Comparison of ENCODE assay signal across 11 cellular contexts in the genomic region with DNA sequence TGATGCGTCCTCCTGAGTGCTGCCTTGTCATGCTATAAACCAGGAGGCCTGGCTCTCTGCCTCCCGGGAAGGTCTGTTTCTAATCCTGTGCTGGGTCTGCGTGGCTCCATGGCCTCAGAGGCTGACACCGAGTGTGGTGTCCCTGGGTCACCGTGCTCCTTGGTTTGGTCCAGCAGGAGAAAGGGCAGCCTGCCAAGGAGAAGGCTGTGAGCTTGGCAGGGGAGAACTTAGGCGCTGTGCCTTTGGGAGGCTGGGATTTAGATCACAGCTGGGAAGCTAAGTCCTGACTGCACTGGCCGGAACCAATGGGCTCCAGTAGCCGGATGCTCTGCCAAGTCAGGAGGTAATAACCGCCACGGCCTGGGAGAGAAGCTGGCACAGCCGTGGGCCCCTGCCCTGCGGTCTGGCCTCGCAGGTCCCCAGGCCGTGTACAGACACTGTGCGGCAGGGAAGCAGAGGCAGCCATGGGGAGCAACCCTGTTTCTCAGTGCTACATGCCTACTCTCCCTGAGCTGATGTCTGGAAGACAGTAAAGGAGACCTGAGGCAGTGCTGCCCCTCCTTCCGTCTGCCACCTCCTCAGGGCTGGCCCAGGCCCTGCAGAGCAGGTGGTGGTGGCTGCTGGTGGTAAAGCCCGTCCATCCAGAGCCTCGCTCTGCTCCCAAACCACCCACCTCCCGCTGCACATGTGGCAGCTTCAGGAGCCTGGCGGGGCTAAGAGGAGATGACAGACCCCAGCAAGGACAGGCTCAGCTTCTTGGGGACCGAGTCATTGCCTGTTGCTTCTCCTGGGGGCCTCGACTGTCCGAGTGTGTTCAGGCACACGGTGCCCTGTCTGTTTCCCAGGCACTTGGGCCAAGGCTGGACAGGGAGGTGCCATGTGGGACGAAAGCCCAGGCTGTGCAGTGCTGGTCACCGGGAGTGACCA. TPM values are rescaled to one million over a fixed set of nuclear protein-coding genes. Genes with fewer than 3 reads are reported as not detected.
DNase-seq lines count a peak whose midpoint lies in the region; ATAC-seq, FAIRE-seq and TF ChIP-seq lines count a peak whose summit lies in the region.
"Had no signal": no experiment of that assay in that cellular context is flagged by ENCODE, and none has a peak within 500 bp of the region (broad histone marks: within the 10 kb centered on the region; RNA-seq: fewer than 3 reads in every experiment).

No MANE protein-coding gene starts in this region.

- H3K4me3 ChIP-seq in right atrium auricular region: no peak overlapping the region
- peak overlapping the region in 2 of 4 donors; percentile 5 to 28 for H3K4me3 ChIP-seq in gastrocnemius medialis

- H3K9me3 ChIP-seq in right atrium auricular region (no peaks in the 10 kb centered on the region), gastrocnemius medialis (no peaks in the 10 kb centered on the region)

- TF ChIP-seq POLR2A in gastrocnemius medialis (IDR thresholded peaks at IDR 0.05) (peak in 1 of 2 donors; percentile 8), GM12891 (IDR thresholded peaks at IDR 0.05; ENCODE audit: low read depth, low read length) (no peak)

- in situ Hi-C loops in gastrocnemius medialis (cut with MboI; ENCODE audit: low sequenced_read_pairs in 4 of 4): loop anchor here in 1 of 4 donors (10.0 kb wide), 1 partner anchor 104 kb away; no protein-coding TSS in a partner anchor

- intact Hi-C loops in gastrocnemius medialis (cut with DNase I; ENCODE audit: low total_unique reads): loop anchor here (2.0 to 5.0 kb wide), 3 partner anchors 66 to 107 kb away; no protein-coding TSS in a partner anchor

- ATAC-seq in gastrocnemius medialis (peak; percentile 81 to 82), GM19395 (IDR thresholded peaks at IDR 0.05; ENCODE audit: unreplicated experiment) (no peak)

- H3K4me1 ChIP-seq in right atrium auricular region: peaks cover 0 to 33% of the 10 kb centered on the region in 2 donors
- H3K4me1 ChIP-seq in gastrocnemius medialis: peaks cover 38 to 40% of the 10 kb centered on the region in 2 donors

- no peak for FAIRE-seq in GM12891 (lab: Jason Lieb, UNC)

- H3K27me3 ChIP-seq in right atrium auricular region (no peaks in the 10 kb centered on the region), gastrocnemius medialis (no peaks in the 10 kb centered on the region)

- TF ChIP-seq CTCF in right atrium auricular region (IDR thresholded peaks at IDR 0.05) (no peak), gastrocnemius medialis (IDR thresholded peaks at IDR 0.05 in 4 of 5, conservative IDR thresholded peaks at IDR 0.05 in 1 of 5) (no peak)

- H3K27ac ChIP-seq in right atrium auricular region: peak overlapping the region; percentile 52 to 69
- peak overlapping the region; percentile 84 to 90 (median 87) for H3K27ac ChIP-seq in gastrocnemius medialis
- H3K27ac ChIP-seq: foreskin keratinocyte had no signal

- H3K36me3 ChIP-seq in right atrium auricular region (no peaks in the 10 kb centered on the region), gastrocnemius medialis (no peaks in the 10 kb centered on the region)

- DNase-seq in GM04503 (ENCODE audit: low read depth): peak; percentile 96
- peak; percentile 70 for DNase-seq in astrocyte of the hippocampus (ENCODE audit: low read depth, low spot score)
- DNase-seq in right atrium auricular region (ENCODE audit: low spot score): peak; percentile 83
- DNase-seq in gastrocnemius medialis: peak; percentile 95 to 99
- no peak for DNase-seq in COLO829 (ENCODE audit: low spot score)
- DNase-seq in GM12891 (ENCODE audit: insufficient read length, low spot score): no peak
- DNase-seq in NCI-H226: no peak
- DNase-seq: activated CD4-positive, alpha-beta memory T cell treated with anti-CD3 and anti-CD28 coated beads for 36 hours; foreskin keratinocyte; stimulated activated CD4-positive, alpha-beta T cell treated with anti-CD3 and anti-CD28 coated beads, Interleukin-2, amount 100 ng/mL, for 48 hours had no signal

TF ChIP-seq in GM12891, 5 proteins besides CTCF, POLR2A, EP300 and RAD21:
- TF ChIP-seq POLR2AphosphoS5 (IDR thresholded peaks at IDR 0.05; ENCODE audit: low read depth, low read length) (no peak), TAF1 (IDR thresholded peaks at IDR 0.05; ENCODE audit: low read depth, low read length) (no peak), POU2F2 (IDR thresholded peaks at IDR 0.05; ENCODE audit: low read depth, low read length) (no peak), SPI1 (IDR thresholded peaks at IDR 0.05; ENCODE audit: low read depth, low read length) (no peak), PAX5 (IDR thresholded peaks at IDR 0.05; ENCODE audit: insufficient read depth, low read length, severe bottlenecking) (no peak)
TF ChIP-seq in GM12891: peak in this region for 0.

RNA-seq across cellular contexts. Expression of a gene that starts 44.9 kb away (rescaled TPM):
- 1 to 10 TPM in 1 of 2 donors, under 1 TPM in 1; 0.59 to 2.7 TPM for total RNA-seq in right atrium auricular region
- under 1 TPM in 3 of 4 donors, not detected in 1; 0.10 to 0.69 (median 0.15) TPM for total RNA-seq in gastrocnemius medialis
- polyA plus RNA-seq in GM12891 (2012; ENCODE audit: low read depth, missing spikeins): 0.15 TPM
- total RNA-seq: foreskin keratinocyte had no signal

Comparison
In these comparisons a context has a peak if more than half of its experiments do, and no peak if none do; other contexts are left out.
1. DNase-seq: peak in GM04503 (single experiment), astrocyte of the hippocampus (single experiment), right atrium auricular region (single experiment) and gastrocnemius medialis (2 of 2); none in COLO829 (single experiment), GM12891 (single experiment) and NCI-H226 (single experiment).